ENCODE assay signal across 1 cellular context in genomic region chr4:6504900-6505496, GRCh38.
TF ChIP-seq lines count a peak whose summit lies in the region.

No MANE protein-coding gene starts in this region.

TF ChIP-seq in GM23338, 12 proteins besides CTCF, POLR2A, EP300 and RAD21 (continued from another document):
- TF ChIP-seq, protein P1, sequence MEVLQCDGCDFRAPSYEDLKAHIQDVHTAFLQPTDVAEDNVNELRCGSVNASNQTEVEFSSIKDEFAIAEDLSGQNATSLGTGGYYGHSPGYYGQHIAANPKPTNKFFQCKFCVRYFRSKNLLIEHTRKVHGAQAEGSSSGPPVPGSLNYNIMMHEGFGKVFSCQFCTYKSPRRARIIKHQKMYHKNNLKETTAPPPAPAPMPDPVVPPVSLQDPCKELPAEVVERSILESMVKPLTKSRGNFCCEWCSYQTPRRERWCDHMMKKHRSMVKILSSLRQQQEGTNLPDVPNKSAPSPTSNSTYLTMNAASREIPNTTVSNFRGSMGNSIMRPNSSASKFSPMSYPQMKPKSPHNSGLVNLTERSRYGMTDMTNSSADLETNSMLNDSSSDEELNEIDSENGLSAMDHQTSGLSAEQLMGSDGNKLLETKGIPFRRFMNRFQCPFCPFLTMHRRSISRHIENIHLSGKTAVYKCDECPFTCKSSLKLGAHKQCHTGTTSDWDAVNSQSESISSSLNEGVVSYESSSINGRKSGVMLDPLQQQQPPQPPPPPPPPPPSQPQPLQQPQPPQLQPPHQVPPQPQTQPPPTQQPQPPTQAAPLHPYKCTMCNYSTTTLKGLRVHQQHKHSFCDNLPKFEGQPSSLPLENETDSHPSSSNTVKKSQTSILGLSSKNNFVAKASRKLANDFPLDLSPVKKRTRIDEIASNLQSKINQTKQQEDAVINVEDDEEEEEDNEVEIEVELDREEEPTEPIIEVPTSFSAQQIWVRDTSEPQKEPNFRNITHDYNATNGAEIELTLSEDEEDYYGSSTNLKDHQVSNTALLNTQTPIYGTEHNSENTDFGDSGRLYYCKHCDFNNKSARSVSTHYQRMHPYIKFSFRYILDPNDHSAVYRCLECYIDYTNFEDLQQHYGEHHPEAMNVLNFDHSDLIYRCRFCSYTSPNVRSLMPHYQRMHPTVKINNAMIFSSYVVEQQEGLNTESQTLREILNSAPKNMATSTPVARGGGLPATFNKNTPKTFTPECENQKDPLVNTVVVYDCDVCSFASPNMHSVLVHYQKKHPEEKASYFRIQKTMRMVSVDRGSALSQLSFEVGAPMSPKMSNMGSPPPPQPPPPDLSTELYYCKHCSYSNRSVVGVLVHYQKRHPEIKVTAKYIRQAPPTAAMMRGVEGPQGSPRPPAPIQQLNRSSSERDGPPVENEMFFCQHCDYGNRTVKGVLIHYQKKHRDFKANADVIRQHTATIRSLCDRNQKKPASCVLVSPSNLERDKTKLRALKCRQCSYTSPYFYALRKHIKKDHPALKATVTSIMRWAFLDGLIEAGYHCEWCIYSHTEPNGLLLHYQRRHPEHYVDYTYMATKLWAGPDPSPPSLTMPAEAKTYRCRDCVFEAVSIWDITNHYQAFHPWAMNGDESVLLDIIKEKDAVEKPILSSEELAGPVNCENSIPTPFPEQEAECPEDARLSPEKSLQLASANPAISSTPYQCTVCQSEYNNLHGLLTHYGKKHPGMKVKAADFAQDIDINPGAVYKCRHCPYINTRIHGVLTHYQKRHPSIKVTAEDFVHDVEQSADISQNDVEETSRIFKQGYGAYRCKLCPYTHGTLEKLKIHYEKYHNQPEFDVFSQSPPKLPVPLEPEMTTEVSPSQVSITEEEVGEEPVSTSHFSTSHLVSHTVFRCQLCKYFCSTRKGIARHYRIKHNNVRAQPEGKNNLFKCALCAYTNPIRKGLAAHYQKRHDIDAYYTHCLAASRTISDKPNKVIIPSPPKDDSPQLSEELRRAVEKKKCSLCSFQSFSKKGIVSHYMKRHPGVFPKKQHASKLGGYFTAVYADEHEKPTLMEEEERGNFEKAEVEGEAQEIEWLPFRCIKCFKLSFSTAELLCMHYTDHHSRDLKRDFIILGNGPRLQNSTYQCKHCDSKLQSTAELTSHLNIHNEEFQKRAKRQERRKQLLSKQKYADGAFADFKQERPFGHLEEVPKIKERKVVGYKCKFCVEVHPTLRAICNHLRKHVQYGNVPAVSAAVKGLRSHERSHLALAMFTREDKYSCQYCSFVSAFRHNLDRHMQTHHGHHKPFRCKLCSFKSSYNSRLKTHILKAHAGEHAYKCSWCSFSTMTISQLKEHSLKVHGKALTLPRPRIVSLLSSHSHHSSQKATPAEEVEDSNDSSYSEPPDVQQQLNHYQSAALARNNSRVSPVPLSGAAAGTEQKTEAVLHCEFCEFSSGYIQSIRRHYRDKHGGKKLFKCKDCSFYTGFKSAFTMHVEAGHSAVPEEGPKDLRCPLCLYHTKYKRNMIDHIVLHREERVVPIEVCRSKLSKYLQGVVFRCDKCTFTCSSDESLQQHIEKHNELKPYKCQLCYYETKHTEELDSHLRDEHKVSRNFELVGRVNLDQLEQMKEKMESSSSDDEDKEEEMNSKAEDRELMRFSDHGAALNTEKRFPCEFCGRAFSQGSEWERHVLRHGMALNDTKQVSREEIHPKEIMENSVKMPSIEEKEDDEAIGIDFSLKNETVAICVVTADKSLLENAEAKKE (CRISPR knock-in tag; IDR thresholded peaks at IDR 0.05) = no peak
- TF ChIP-seq JUNB (IDR thresholded peaks at IDR 0.05; ENCODE audit: unreplicated experiment) = no peak
- TF ChIP-seq NANOG (IDR thresholded peaks at IDR 0.05; ENCODE audit: borderline replicate concordance) = no peak
- TF ChIP-seq ETS1 (IDR thresholded peaks at IDR 0.05) = no peak
